In the genomic region with DNA sequence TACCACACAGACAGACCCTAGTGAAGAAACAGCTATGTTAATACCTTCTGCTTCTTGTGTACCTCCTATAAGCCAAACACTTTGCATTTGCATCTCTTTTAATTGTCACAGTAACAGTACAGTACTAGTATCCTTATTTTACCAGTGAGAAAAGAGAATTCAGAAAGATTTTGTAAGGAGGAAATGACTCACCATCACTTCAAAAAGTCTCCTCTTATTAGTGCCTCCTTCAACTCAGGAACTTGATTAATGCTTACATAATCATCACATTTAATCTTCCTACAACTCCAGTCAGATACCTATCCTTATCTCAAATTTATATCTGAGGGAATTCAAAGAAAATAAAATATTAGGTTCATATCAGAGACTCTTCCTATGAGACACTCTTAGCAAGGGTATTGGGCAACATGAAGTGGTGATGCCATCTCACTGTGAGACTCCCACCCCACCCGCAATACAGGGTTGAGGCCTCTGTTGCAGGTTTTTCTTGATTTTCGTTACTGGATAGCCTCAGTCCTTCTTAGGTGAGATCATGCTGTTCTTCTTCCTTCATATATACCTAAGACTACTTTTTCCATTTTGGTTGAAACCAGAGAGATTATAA, we compare ENCODE assay signal across 11 cellular contexts. TPM values are rescaled to one million over a fixed set of nuclear protein-coding genes. Genes with fewer than 3 reads are reported as not detected.
DNase-seq lines count a peak whose midpoint lies in the region; ATAC-seq and TF ChIP-seq lines count a peak whose summit lies in the region.
"Had no signal": no experiment of that assay in that cellular context is flagged by ENCODE, and none has a peak within 500 bp of the region (broad histone marks: within the 10 kb centered on the region; RNA-seq: fewer than 3 reads in every experiment).

No MANE protein-coding gene starts in this region.

- H3K27me3 ChIP-seq in OCI-LY3 (ENCODE audit: low read depth, low read length) (no peaks in the 10 kb centered on the region), transverse colon (no peaks in the 10 kb centered on the region), gastrocnemius medialis (no peaks in the 10 kb centered on the region)

- H3K36me3 ChIP-seq in OCI-LY3 (replicated peaks; ENCODE audit: low read depth, low read length) (no peaks in the 10 kb centered on the region), transverse colon (no peaks in the 10 kb centered on the region), gastrocnemius medialis (no peaks in the 10 kb centered on the region)

- intact Hi-C loops in transverse colon (cut with DNase I; ENCODE audit: low total_unique reads) (no loop called here), gastrocnemius medialis (cut with DNase I; ENCODE audit: low total_unique reads) (no loop called here)

- peak overlapping the region; percentile 31 for H3K4me2 ChIP-seq in OCI-LY3 (ENCODE audit: low read length)

- no peaks in the 10 kb centered on the region for H4K20me1 ChIP-seq in OCI-LY3 (ENCODE audit: insufficient read depth, low read length)

- H3K79me2 ChIP-seq in OCI-LY3 (ENCODE audit: low read length) = peaks cover under 1% of the 10 kb centered on the region; the same call in 1 of the 2 replicates

- H3K27ac ChIP-seq in OCI-LY3 (ENCODE audit: low read length) (peak overlapping the region; percentile 11; the same call in 1 of the 2 replicates), epithelial cell of prostate (peak overlapping the region; percentile 30), transverse colon (no peak overlapping the region), gastrocnemius medialis (no peak overlapping the region)

- 83 to 93% methylated on average over 2 of the region's 2 CpGs for WGBS in transverse colon (ENCODE audit: low coverage in 1 of 2), 2 donors

- no peak overlapping the region for H2AFZ ChIP-seq in OCI-LY3 (ENCODE audit: low read depth, low read length)

- H3K4me3 ChIP-seq in OCI-LY3 (ENCODE audit: low read length) = no peak overlapping the region
- no peak overlapping the region for H3K4me3 ChIP-seq in transverse colon
- no peak overlapping the region for H3K4me3 ChIP-seq in gastrocnemius medialis

- H3K9me3 ChIP-seq in OCI-LY3 (ENCODE audit: insufficient read depth, low read length) (no peaks in the 10 kb centered on the region), transverse colon (no peaks in the 10 kb centered on the region), gastrocnemius medialis (no peaks in the 10 kb centered on the region)

- TF ChIP-seq POLR2A in transverse colon (IDR thresholded peaks at IDR 0.05) (no peak), gastrocnemius medialis (IDR thresholded peaks at IDR 0.05) (no peak)

- in situ Hi-C loops in transverse colon (cut with MboI; ENCODE audit: low pct_ligation_motif_present in 1 of 4, low pct_unique_long_range_greater_than_20kb in 1 of 4, low sequenced_read_pairs in 3 of 4) = loop anchor here in 1 of 4 donors (25.0 kb wide), 1 partner anchor 351 kb away; no protein-coding TSS in a partner anchor
- in situ Hi-C loops in gastrocnemius medialis (cut with MboI; ENCODE audit: low sequenced_read_pairs in 4 of 4) = no loop called here

- no peak for TF ChIP-seq EP300 in transverse colon (IDR thresholded peaks at IDR 0.05; ENCODE audit: low read depth)

- H3K9ac ChIP-seq in OCI-LY3 (ENCODE audit: low read length) = no peak overlapping the region

- TF ChIP-seq CTCF in OCI-LY3 (IDR thresholded peaks at IDR 0.05; ENCODE audit: low read depth, low read length) = no peak
- no peak for TF ChIP-seq CTCF in transverse colon (IDR thresholded peaks at IDR 0.05)
- no peak for TF ChIP-seq CTCF in gastrocnemius medialis (IDR thresholded peaks at IDR 0.05 in 4 of 5, conservative IDR thresholded peaks at IDR 0.05 in 1 of 5)

- peak; percentile 16 for DNase-seq in AG20443 (ENCODE audit: low spot score)
- no peak for DNase-seq in epithelial cell of prostate (ENCODE audit: low read depth, low spot score)
- DNase-seq in NCI-H128 (lab: John Stamatoyannopoulos, UW; ENCODE audit: unreplicated experiment) = no peak
- no peak for DNase-seq in transverse colon
- DNase-seq in activated CD4-positive, alpha-beta T cell treated with anti-CD3 and anti-CD28 coated beads, Interleukin-2, amount 50 U/mL, for 48 hours = no peak
- DNase-seq in gastrocnemius medialis = no peak
- DNase-seq: activated T-cell treated with anti-CD3 and anti-CD28 coated beads, Interleukin-2, amount 50 U/mL, for 1 hour; kidney glomerular epithelial cell; SHP77 had no signal

- peak; percentile 36 for ATAC-seq in GM19395 (IDR thresholded peaks at IDR 0.05; ENCODE audit: unreplicated experiment)
- ATAC-seq in gastrocnemius medialis = no peak

- H3K4me1 ChIP-seq in OCI-LY3 (ENCODE audit: low read length) (peaks cover 44% of the 10 kb centered on the region), transverse colon (peaks cover 0 to 3% (median 0%) of the 10 kb centered on the region in 4 donors), gastrocnemius medialis (no peaks in the 10 kb centered on the region)

RNA-seq across cellular contexts. Expression of gene CTSC, which starts 26.1 kb away (rescaled TPM):
- 100 to 1,000 TPM in 1 of 4 donors, 10 to 100 TPM in 3; 49.0 to 141 (median 75.2) TPM for total RNA-seq in transverse colon
- total RNA-seq in gastrocnemius medialis = 10 to 100 TPM in 3 of 4 donors, 1 to 10 TPM in 1; 7.0 to 16.7 (median 13.5) TPM

Comparison
In these comparisons a context has a peak if more than half of its experiments do, and no peak if none do; other contexts are left out.
1. H3K27ac ChIP-seq: peak in OCI-LY3 (single experiment) and epithelial cell of prostate (single experiment); none in transverse colon (0 of 4) and gastrocnemius medialis (0 of 4).